2 cellular contexts compared by ENCODE assay signal in the genomic region with DNA sequence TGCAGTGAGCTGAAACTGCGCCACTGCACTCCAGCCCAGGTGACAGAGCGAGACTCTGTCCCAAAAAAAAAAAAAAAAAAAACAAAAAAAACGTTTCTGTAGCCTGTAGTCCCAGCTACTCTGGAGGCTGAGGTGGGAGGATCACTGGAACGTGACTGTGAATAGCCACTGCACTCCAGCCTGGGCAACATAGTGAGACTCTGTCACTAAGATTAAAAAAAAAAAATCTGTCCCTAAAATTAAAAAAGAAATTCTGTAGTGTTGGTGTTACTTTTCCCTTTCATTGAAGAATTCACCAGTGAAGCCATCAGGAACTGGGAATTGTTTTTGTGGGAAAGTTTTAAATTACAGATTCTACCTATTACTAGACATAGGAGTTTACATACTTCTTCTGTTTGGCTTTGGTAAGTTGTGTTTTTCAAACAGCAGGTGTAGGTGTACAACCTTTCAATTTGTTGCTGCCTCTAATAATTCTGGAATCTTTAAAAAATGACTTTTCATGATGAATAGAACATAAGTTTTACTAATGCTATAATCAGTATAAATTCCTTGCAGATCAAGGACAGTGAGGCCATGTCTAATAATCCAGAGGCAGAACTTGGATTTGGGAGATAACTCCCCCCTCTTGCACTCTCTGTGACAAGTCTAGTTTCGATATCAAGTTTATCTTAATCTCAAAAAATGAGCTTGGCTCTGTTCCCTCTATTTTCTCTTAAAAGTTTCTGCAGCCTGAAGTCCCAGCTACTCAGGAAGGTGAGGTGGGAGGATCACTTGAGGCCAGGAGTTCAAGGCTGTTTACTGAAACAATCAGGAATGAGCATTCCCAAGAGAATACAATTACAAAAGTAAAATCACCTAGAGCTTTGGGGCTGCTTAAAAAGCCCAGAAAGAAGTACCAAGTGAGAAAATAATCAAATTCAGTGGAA. TPM values are rescaled to one million over a fixed set of nuclear protein-coding genes. Genes with fewer than 3 reads are reported as not detected.
"Had no signal": no experiment of that assay in that cellular context is flagged by ENCODE, and none has a peak within 500 bp of the region (broad histone marks: within the 10 kb centered on the region; RNA-seq: fewer than 3 reads in every experiment).

No MANE protein-coding gene starts in this region.

RNA-seq across cellular contexts. Expression of gene FANK1, which starts 9.0 kb away (rescaled TPM):
- total RNA-seq: OCI-LY7 had no signal
- polyA plus RNA-seq: IgD-negative memory B cell had no signal
